8 cellular contexts compared by ENCODE assay signal in the genomic region with DNA sequence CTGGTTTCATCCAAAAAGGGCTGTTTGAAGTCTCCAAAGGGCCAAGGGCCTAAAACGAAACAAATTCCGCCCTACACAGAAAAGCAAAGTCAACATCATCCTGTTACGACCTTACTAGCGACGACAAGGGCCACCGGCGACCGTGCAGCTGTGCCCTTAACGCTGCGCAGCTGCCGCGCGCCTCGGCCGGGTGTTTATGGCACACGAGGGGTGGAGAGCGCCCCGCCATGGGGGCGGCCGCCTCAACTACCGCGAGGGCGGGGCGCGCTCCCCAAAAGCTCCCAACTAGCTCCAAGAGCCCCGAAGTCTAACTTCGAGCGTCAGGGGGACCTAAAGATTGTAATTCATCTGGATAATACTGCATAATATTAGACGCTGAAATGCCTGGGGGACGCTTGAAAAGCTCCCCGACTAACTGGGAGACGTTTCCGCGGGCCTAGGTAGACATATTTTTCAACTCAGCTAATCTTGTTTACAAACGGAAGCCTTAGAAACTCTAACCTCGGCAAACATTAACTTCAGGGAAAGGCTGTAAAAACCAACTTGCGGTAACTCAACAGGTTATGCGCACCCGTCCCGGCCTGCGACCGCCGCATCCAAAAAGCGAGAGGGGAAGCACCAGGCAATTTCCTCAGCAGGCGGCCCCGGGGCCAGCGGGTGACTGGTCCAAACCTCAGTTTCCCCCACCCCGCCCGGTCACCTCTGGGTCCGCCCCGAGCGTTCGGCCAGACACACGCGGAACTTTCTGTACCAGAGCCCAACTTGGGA. TPM values are rescaled to one million over a fixed set of nuclear protein-coding genes. Genes with fewer than 3 reads are reported as not detected.
DNase-seq lines count a peak whose midpoint lies in the region; ATAC-seq and TF ChIP-seq lines count a peak whose summit lies in the region.

No MANE protein-coding gene starts in this region.

- no peaks in the 10 kb centered on the region for H3K9me3 ChIP-seq in SJSA1 (replicated peaks)
- H3K9me3 ChIP-seq in heart right ventricle, result no peaks in the 10 kb centered on the region

- H3K4me1 ChIP-seq in SJSA1 (replicated peaks) (peaks cover 49% of the 10 kb centered on the region), heart right ventricle (peaks cover 0 to 62% (median 30%) of the 10 kb centered on the region in 9 donors), urinary bladder (ENCODE audit: insufficient read depth) (peaks cover 2% of the 10 kb centered on the region)

- H3K27ac ChIP-seq in SJSA1 (peak overlapping the region; percentile 83), heart right ventricle (peak overlapping the region; percentile 57 to 92 (median 88)), urinary bladder (ENCODE audit: low read depth) (peak overlapping the region; percentile 77)

- TF ChIP-seq CTCF in heart right ventricle (IDR thresholded peaks at IDR 0.05) (peak in 3 of 9 donors; percentile 29 to 38 (median 37)), progenitor cell of endocrine pancreas (IDR thresholded peaks at IDR 0.05; ENCODE audit: unreplicated experiment) (peak; percentile 25)

- peak; percentile 60 for DNase-seq in Daoy (ENCODE audit: low read depth)
- peak; percentile 73 for DNase-seq in Jurkat, Clone E6-1 (ENCODE audit: low read depth, low spot score)
- DNase-seq in SJSA1 (ENCODE audit: low read depth in 1 of 2, low spot score in 2 of 2), result peak in 1 of 2 experiments; percentile 56
- peak; percentile 81 to 93 for DNase-seq in activated naive CD4-positive, alpha-beta T cell treated with anti-CD3 and anti-CD28 coated beads, Interleukin-2, amount 50 U/mL, for 72 hours (ENCODE audit: low spot score in 2 of 2)
- DNase-seq in heart right ventricle, result peak; percentile 58 to 66
- DNase-seq in progenitor cell of endocrine pancreas (ENCODE audit: low spot score, unreplicated experiment), result peak; percentile 48

- ATAC-seq in GM21576 (IDR thresholded peaks at IDR 0.05; ENCODE audit: unreplicated experiment) (peak; percentile 64), heart right ventricle (peak; percentile 68 to 90 (median 84))
- ATAC-seq in activated naive CD4-positive, alpha-beta T cell treated with anti-CD3 and anti-CD28 coated beads, Interleukin-2, amount 50 U/mL, for 72 hours, result peak; percentile 64 to 70

- 0% methylated on average over 55 of the region's 55 CpGs for WGBS in heart right ventricle, 2 donors
- WGBS in urinary bladder, result under 1% methylated on average over 55 of the region's 55 CpGs

- intact Hi-C loops in heart right ventricle (cut with DNase I), result loop anchor here in 5 of 10 donors (1.0 to 10.0 kb wide), 7 partner anchors 55 to 105 kb away; partner anchors contain the start of gene BIRC2 (in 3 of the 5)

- H3K36me3 ChIP-seq in SJSA1, result peaks cover 28% of the 10 kb centered on the region
- H3K36me3 ChIP-seq in heart right ventricle, result peaks cover 0 to 19% (median 0%) of the 10 kb centered on the region in 9 donors
- H3K36me3 ChIP-seq in urinary bladder (ENCODE audit: insufficient read depth), result peaks cover 2% of the 10 kb centered on the region

- peaks cover 46 to 49% of the 10 kb centered on the region in 2 donors for H3K36me3 Mint-ChIP-seq in activated naive CD4-positive, alpha-beta T cell treated with anti-CD3 and anti-CD28 coated beads, Interleukin-2, amount 50 U/mL, for 72 hours
- H3K36me3 Mint-ChIP-seq in progenitor cell of endocrine pancreas (ENCODE audit: insufficient read depth), result peaks cover 3% of the 10 kb centered on the region

- H3K27me3 Mint-ChIP-seq in progenitor cell of endocrine pancreas, result peaks cover 6% of the 10 kb centered on the region

- H3K4me1 Mint-ChIP-seq in progenitor cell of endocrine pancreas (ENCODE audit: low read depth), result peaks cover 48% of the 10 kb centered on the region

- peak overlapping the region; percentile 99 for H3K4me3 Mint-ChIP-seq in progenitor cell of endocrine pancreas (ENCODE audit: low read depth)

- H3K4me3 ChIP-seq in Jurkat, Clone E6-1 (ENCODE audit: low read length), result peak overlapping the region; percentile 84
- H3K4me3 ChIP-seq in SJSA1 (peak overlapping the region; percentile 88), heart right ventricle (peak overlapping the region; percentile 78 to 99 (median 88)), urinary bladder (ENCODE audit: low read depth, low read length) (peak overlapping the region; percentile 82)

- H3K9me3 Mint-ChIP-seq in activated naive CD4-positive, alpha-beta T cell treated with anti-CD3 and anti-CD28 coated beads, Interleukin-2, amount 50 U/mL, for 72 hours, result no peaks in the 10 kb centered on the region
- no peaks in the 10 kb centered on the region for H3K9me3 Mint-ChIP-seq in progenitor cell of endocrine pancreas (ENCODE audit: low read depth)

- H3K27ac Mint-ChIP-seq in activated naive CD4-positive, alpha-beta T cell treated with anti-CD3 and anti-CD28 coated beads, Interleukin-2, amount 50 U/mL, for 72 hours, result peak overlapping the region; percentile 95 to 100
- H3K27ac Mint-ChIP-seq in progenitor cell of endocrine pancreas, result peak overlapping the region; percentile 99

- H3K27me3 ChIP-seq in SJSA1 (replicated peaks) (no peaks in the 10 kb centered on the region), heart right ventricle (no peaks in the 10 kb centered on the region)

RNA-seq across cellular contexts. Expression of gene TMEM123, which starts 0.7 kb away (rescaled TPM):
- total RNA-seq in Daoy (2014; rRNA removed; shearing (Covaris generic)), result 121 and 127 TPM in 2 replicates
- 148 TPM for polyA plus RNA-seq in Jurkat, Clone E6-1 (2012; ENCODE audit: insufficient read depth, insufficient read length)
- total RNA-seq in SJSA1 (2014; rRNA removed; shearing (Covaris generic)), result 196 and 263 TPM in 2 replicates
- total RNA-seq in activated naive CD4-positive, alpha-beta T cell treated with anti-CD3 and anti-CD28 coated beads, Interleukin-2, amount 50 U/mL, for 72 hours, result 100 to 1,000 TPM; 193 to 330 TPM
- total RNA-seq in heart right ventricle (10 to 100 TPM; 67.5 to 98.7 (median 78.3) TPM), progenitor cell of endocrine pancreas (243 and 248 TPM in 2 replicates), urinary bladder (188 TPM)
- polyA plus RNA-seq in heart right ventricle (10 to 100 TPM; 18.7 to 25.3 TPM), urinary bladder (98.0 TPM)
